In genomic region chr12:52691765-52692150, GRCh38 we compare ENCODE assay signal across 21 cellular contexts. TPM values are rescaled to one million over a fixed set of nuclear protein-coding genes. Genes with fewer than 3 reads are reported as not detected.
DNase-seq lines count a peak whose midpoint lies in the region; ATAC-seq and TF ChIP-seq lines count a peak whose summit lies in the region.
"Had no signal": no experiment of that assay in that cellular context is flagged by ENCODE, and none has a peak within 500 bp of the region (broad histone marks: within the 10 kb centered on the region; RNA-seq: fewer than 3 reads in every experiment).

No MANE protein-coding gene starts in this region.

- no peak overlapping the region for H3K4me3 ChIP-seq in body of pancreas
- H3K4me3 ChIP-seq: K562, SK-N-MC had no signal

- TF ChIP-seq CTCF in VCaP (conservative IDR thresholded peaks at IDR 0.05) (no peak), body of pancreas (IDR thresholded peaks at IDR 0.05) (no peak)

- intact Hi-C loops in body of pancreas (cut with DNase I) = no loop called here

- TF ChIP-seq POLR2A in body of pancreas (IDR thresholded peaks at IDR 0.05) = no peak

- no peaks in the 10 kb centered on the region for H3K9me3 Mint-ChIP-seq in stimulated activated naive CD8-positive, alpha-beta T cell treated with anti-CD3 and anti-CD28 coated beads, Interleukin-15, Interleukin-2, amounts not matched to agents 100 ng/mL and 50 ng/mL, for 24 hours
- no peaks in the 10 kb centered on the region for H3K9me3 Mint-ChIP-seq in naive B cell

- H3K4me1 Mint-ChIP-seq in stimulated activated naive CD8-positive, alpha-beta T cell treated with anti-CD3 and anti-CD28 coated beads, Interleukin-15, Interleukin-2, amounts not matched to agents 100 ng/mL and 50 ng/mL, for 24 hours (ENCODE audit: low read depth) = peaks cover 31% of the 10 kb centered on the region
- peaks cover 11 to 13% (median 12%) of the 10 kb centered on the region in 3 donors for H3K4me1 Mint-ChIP-seq in naive B cell

- no peaks in the 10 kb centered on the region for H3K27me3 ChIP-seq in body of pancreas
- H3K27me3 ChIP-seq: Peyer's patch had no signal

- peak overlapping the region; percentile 55; the same call in 1 of the 2 replicates for H3K27ac ChIP-seq in VCaP
- H3K27ac ChIP-seq in body of pancreas = no peak overlapping the region
- H3K27ac ChIP-seq: epithelial cell of prostate, pancreas, Peyer's patch, SK-N-MC, suprapubic skin had no signal

- DNase-seq in stimulated activated naive CD8-positive, alpha-beta T cell treated with anti-CD3 and anti-CD28 coated beads, Interleukin-15, Interleukin-2, amounts not matched to agents 100 U/mL and 50 U/mL, for 24 hours = no peak
- DNase-seq in naive B cell = no peak
- no peak for DNase-seq in SKM-1 treated with dmso at 0.1 percent for 144 hours (lab: John Stamatoyannopoulos, UW; ENCODE audit: unreplicated experiment)
- no peak for DNase-seq in body of pancreas
- DNase-seq in SHP77 (lab: John Stamatoyannopoulos, UW) = no peak
- DNase-seq: cortex of kidney, NCI-H2081 treated with DMSO at 0.1 percent for 48 hours had no signal

- no peaks in the 10 kb centered on the region for H3K9me3 ChIP-seq in body of pancreas
- H3K9me3 ChIP-seq: HAP-1, pancreas, Peyer's patch, suprapubic skin had no signal

- no peaks in the 10 kb centered on the region for H3K36me3 ChIP-seq in body of pancreas (replicated peaks in 1 of 2; ENCODE audit: insufficient read depth in 1 of 2, low read depth in 2 of 2)
- H3K36me3 ChIP-seq: HAP-1, pancreas, Peyer's patch, suprapubic skin had no signal

- no peaks in the 10 kb centered on the region for H3K36me3 Mint-ChIP-seq in stimulated activated naive CD8-positive, alpha-beta T cell treated with anti-CD3 and anti-CD28 coated beads, Interleukin-15, Interleukin-2, amounts not matched to agents 100 ng/mL and 50 ng/mL, for 24 hours (ENCODE audit: low read depth)
- H3K36me3 Mint-ChIP-seq in naive B cell = no peaks in the 10 kb centered on the region

- ATAC-seq in stimulated activated naive CD8-positive, alpha-beta T cell treated with anti-CD3 and anti-CD28 coated beads, Interleukin-15, Interleukin-2, amounts not matched to agents 100 U/mL and 50 U/mL, for 24 hours = no peak
- ATAC-seq in naive B cell (ENCODE audit: low read depth in 2 of 2) (no peak), body of pancreas (no peak)

- WGBS in body of pancreas, 2 donors = 72% methylated on average over 2 of the region's 2 CpGs

- H3K4me3 Mint-ChIP-seq in stimulated activated naive CD8-positive, alpha-beta T cell treated with anti-CD3 and anti-CD28 coated beads, Interleukin-15, Interleukin-2, amounts not matched to agents 100 ng/mL and 50 ng/mL, for 24 hours = peak overlapping the region; percentile 67
- H3K4me3 Mint-ChIP-seq in naive B cell = peak overlapping the region in 7 of 8 donors; percentile 65 to 94 (median 90)

- peaks cover 7% of the 10 kb centered on the region for H3K4me1 ChIP-seq in body of pancreas
- H3K4me1 ChIP-seq: HAP-1, pancreas had no signal

- peaks cover 5% of the 10 kb centered on the region for H3K27me3 Mint-ChIP-seq in stimulated activated naive CD8-positive, alpha-beta T cell treated with anti-CD3 and anti-CD28 coated beads, Interleukin-15, Interleukin-2, amounts not matched to agents 100 ng/mL and 50 ng/mL, for 24 hours
- peaks cover 46 to 81% (median 79%) of the 10 kb centered on the region in 3 donors for H3K27me3 Mint-ChIP-seq in naive B cell

- H3K27ac Mint-ChIP-seq in stimulated activated naive CD8-positive, alpha-beta T cell treated with anti-CD3 and anti-CD28 coated beads, Interleukin-15, Interleukin-2, amounts not matched to agents 100 ng/mL and 50 ng/mL, for 24 hours = no peak overlapping the region
- H3K27ac Mint-ChIP-seq in naive B cell = peak overlapping the region in 1 of 6 donors; percentile 26
- H3K27ac Mint-ChIP-seq: activated CD8-positive, alpha-beta T cell treated with anti-CD3 and anti-CD28 coated beads, Interleukin-2, amount 10 ng/mL, durations not matched to agents 7 days and 5 days had no signal

RNA-seq across cellular contexts. Expression of gene KRT1, which starts 11.6 kb away (rescaled TPM):
- polyA plus RNA-seq in naive B cell (ENCODE audit: low read depth in 6 of 6) = under 1 TPM in 1 of 6 donors, not detected in 5; 0.44 TPM
- total RNA-seq in body of pancreas = not detected
- total RNA-seq: activated CD8-positive, alpha-beta T cell treated with anti-CD3 and anti-CD28 coated beads, Interleukin-2, amount 10 ng/mL, durations not matched to agents 7 days and 5 days; left lobe of liver had no signal
- polyA plus RNA-seq: BJ, K562, pancreas had no signal

RNA-seq across cellular contexts. Expression of gene KRT77, which starts 11.6 kb away (rescaled TPM):
- polyA plus RNA-seq in naive B cell (ENCODE audit: low read depth in 6 of 6) = not detected
- not detected for total RNA-seq in body of pancreas
- total RNA-seq: activated CD8-positive, alpha-beta T cell treated with anti-CD3 and anti-CD28 coated beads, Interleukin-2, amount 10 ng/mL, durations not matched to agents 7 days and 5 days; frontal cortex; K562; left lobe of liver; mononuclear cell; pancreas; Peyer's patch had no signal
- polyA plus RNA-seq: BJ, K562 had no signal

RNA-seq across cellular contexts. Expression of gene KRT2, which starts 39.7 kb away (rescaled TPM):
- polyA plus RNA-seq in naive B cell (ENCODE audit: low read depth in 6 of 6) = not detected
- total RNA-seq in body of pancreas = not detected
- total RNA-seq: frontal cortex, left lobe of liver, pancreas had no signal
- polyA plus RNA-seq: BJ had no signal
